In the genomic region with DNA sequence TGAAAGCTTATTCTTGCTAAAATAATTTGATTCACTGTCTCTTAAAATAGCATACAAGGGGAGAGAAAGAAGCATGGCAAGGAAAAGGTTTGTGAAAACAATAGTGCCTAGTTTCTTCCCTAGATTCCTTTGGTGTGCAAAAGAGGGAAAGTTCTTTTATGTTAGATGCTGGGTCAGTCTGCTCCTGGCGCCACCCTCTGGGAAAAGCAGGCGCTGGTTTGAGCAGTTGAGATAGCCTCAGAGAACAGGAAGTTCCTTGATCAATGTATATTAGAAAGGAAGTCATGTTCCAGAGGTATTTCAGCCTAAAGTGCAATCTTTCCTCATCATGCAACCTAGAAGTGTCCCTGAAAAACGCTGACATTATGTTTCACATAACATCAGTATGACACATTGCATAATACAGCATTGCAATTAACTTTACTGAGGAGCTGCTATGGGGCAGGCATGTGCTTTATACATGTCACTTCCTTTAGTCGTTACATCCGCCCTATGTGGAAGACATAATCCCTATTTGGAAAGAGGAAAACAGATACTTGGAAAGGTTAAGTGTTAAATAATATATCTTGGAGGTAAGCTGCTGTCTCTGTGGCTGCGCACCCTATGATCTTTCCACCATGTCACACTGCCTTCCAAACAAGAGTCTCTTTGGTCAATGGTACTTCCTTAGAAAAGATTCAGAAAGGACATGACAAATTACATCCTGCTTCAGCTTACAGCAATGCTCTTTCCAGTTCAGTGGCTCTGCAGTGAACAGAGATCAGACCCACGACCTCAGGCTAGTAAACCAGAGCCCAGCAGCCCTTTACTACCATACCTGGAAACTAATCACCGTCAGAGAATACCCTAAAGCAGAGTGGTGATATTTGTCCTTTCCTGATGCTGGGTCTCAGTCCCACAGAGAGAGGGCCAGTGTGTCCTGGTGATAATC, we compare ENCODE assay signal across 9 cellular contexts.
DNase-seq lines count a peak whose midpoint lies in the region; ATAC-seq, FAIRE-seq and TF ChIP-seq lines count a peak whose summit lies in the region.
"Had no signal": no experiment of that assay in that cellular context is flagged by ENCODE, and none has a peak within 500 bp of the region (broad histone marks: within the 10 kb centered on the region; RNA-seq: fewer than 3 reads in every experiment).

No MANE protein-coding gene starts in this region.

- H3K27me3 Mint-ChIP-seq in astrocyte (ENCODE audit: low read depth, unreplicated experiment) = no peaks in the 10 kb centered on the region

- peak; percentile 37; the same call in 1 of the 2 replicates for TF ChIP-seq CTCF in KMS-11 (conservative IDR thresholded peaks at IDR 0.05; ENCODE audit: low read depth, low read length)
- peak; percentile 63 for TF ChIP-seq CTCF in astrocyte (IDR thresholded peaks at IDR 0.05; ENCODE audit: insufficient read depth, low read depth, low read length)

- H3K36me3 Mint-ChIP-seq in astrocyte (ENCODE audit: low read depth, unreplicated experiment) = no peaks in the 10 kb centered on the region

- peaks cover 1% of the 10 kb centered on the region for H3K4me1 Mint-ChIP-seq in astrocyte (ENCODE audit: low read depth, unreplicated experiment)

- H4K20me1 ChIP-seq in KMS-11 (ENCODE audit: insufficient read depth) (no peaks in the 10 kb centered on the region), astrocyte (ENCODE audit: insufficient read depth, low read length) (no peaks in the 10 kb centered on the region)

- H3K9ac ChIP-seq in KMS-11 (no peak overlapping the region), astrocyte (ENCODE audit: low read length) (no peak overlapping the region), mesenchymal stem cell (ENCODE audit: low read length) (no peak overlapping the region)

- H3K27ac ChIP-seq in KMS-11 (no peak overlapping the region), astrocyte (ENCODE audit: low read depth, low read length) (no peak overlapping the region), mesenchymal stem cell (ENCODE audit: low read length, poor library complexity, severe bottlenecking) (no peak overlapping the region)
- H3K27ac ChIP-seq: esophagus muscularis mucosa had no signal

- no peak overlapping the region for H3K4me3 ChIP-seq in KMS-11 (IDR thresholded peaks at IDR 0.05; ENCODE audit: insufficient read depth, low read depth, low read length)
- H3K4me3 ChIP-seq in astrocyte (ENCODE audit: insufficient read depth, low read depth, low read length) = no peak overlapping the region
- H3K4me3 ChIP-seq in mesenchymal stem cell (ENCODE audit: insufficient read depth in 1 of 2, low read depth in 1 of 2, low read length in 2 of 2) = no peak overlapping the region
- H3K4me3 ChIP-seq: esophagus muscularis mucosa had no signal

- H3K18ac ChIP-seq in mesenchymal stem cell (ENCODE audit: low read depth in 1 of 2, low read length in 2 of 2) = no peak overlapping the region

- H3K4ac ChIP-seq in mesenchymal stem cell (ENCODE audit: low read depth in 1 of 2, low read length in 2 of 2) = no peak overlapping the region

- H3K27me3 ChIP-seq in KMS-11 (ENCODE audit: insufficient read depth, low read depth) = no peaks in the 10 kb centered on the region
- no peaks in the 10 kb centered on the region for H3K27me3 ChIP-seq in astrocyte (ENCODE audit: insufficient read depth, low read length)
- H3K27me3 ChIP-seq in mesenchymal stem cell (ENCODE audit: control insufficient read depth in 1 of 2, insufficient read depth in 1 of 2, low read length in 2 of 2) = no peaks in the 10 kb centered on the region
- H3K27me3 ChIP-seq: esophagus muscularis mucosa had no signal

- H3K14ac ChIP-seq in mesenchymal stem cell (ENCODE audit: low read length in 2 of 2) = no peak overlapping the region

- H2BK12ac ChIP-seq in mesenchymal stem cell (ENCODE audit: low read length in 2 of 2) = no peak overlapping the region

- H3K4me2 ChIP-seq in KMS-11 (no peak overlapping the region), astrocyte (ENCODE audit: low read length) (no peak overlapping the region), mesenchymal stem cell (ENCODE audit: low read length, poor library complexity, severe bottlenecking) (no peak overlapping the region)

- FAIRE-seq in astrocyte (lab: Jason Lieb, UNC) = no peak

- DNase-seq in GM04504 (ENCODE audit: low read depth) = peak; percentile 9
- DNase-seq in astrocyte (ENCODE audit: low read depth) = no peak
- peak; percentile 48 for DNase-seq in mesenchymal stem cell
- no peak for DNase-seq in activated effector memory CD4-positive, alpha-beta T cell treated with anti-CD3 and anti-CD28 coated beads, Interleukin-2, amount 50 U/mL, for 16 hours
- no peak for DNase-seq in NOMO-1 treated with DMSO at 0.1 percent for 48 hours (lab: John Stamatoyannopoulos, UW; ENCODE audit: unreplicated experiment)
- no peak for DNase-seq in LoVo (ENCODE audit: low spot score)

- no peak overlapping the region for H2BK15ac ChIP-seq in mesenchymal stem cell (ENCODE audit: low read depth, poor library complexity, severe bottlenecking)

- H3K27ac Mint-ChIP-seq in astrocyte (ENCODE audit: unreplicated experiment) = no peak overlapping the region

- no peak overlapping the region for H2AK5ac ChIP-seq in mesenchymal stem cell (ENCODE audit: low read length, severe bottlenecking)

- peak overlapping the region; percentile 13 for H4K8ac ChIP-seq in mesenchymal stem cell (ENCODE audit: low read length)

- no peak overlapping the region for H3K4me3 Mint-ChIP-seq in astrocyte (ENCODE audit: unreplicated experiment)

- no peaks in the 10 kb centered on the region for H3K9me3 Mint-ChIP-seq in astrocyte (ENCODE audit: unreplicated experiment)

- H2AFZ ChIP-seq in KMS-11 (ENCODE audit: low read depth) = no peak overlapping the region
- no peak overlapping the region for H2AFZ ChIP-seq in astrocyte (ENCODE audit: low read depth, low read length)
- H2AFZ ChIP-seq in mesenchymal stem cell (ENCODE audit: low read depth, low read length) = no peak overlapping the region

- H3K9me3 ChIP-seq in astrocyte (ENCODE audit: insufficient read depth, low read depth, low read length) (no peaks in the 10 kb centered on the region), mesenchymal stem cell (ENCODE audit: control insufficient read depth, low read length) (no peaks in the 10 kb centered on the region)
- H3K9me3 ChIP-seq: esophagus muscularis mucosa had no signal

- H2BK120ac ChIP-seq in mesenchymal stem cell (ENCODE audit: low read depth, low read length) = no peak overlapping the region

- no peak overlapping the region for H4K91ac ChIP-seq in mesenchymal stem cell (ENCODE audit: low read length)

- H3K79me2 ChIP-seq in KMS-11 (ENCODE audit: insufficient read depth, low read depth) (no peaks in the 10 kb centered on the region), astrocyte (ENCODE audit: insufficient read depth, low read length) (no peaks in the 10 kb centered on the region)

- H3K4me1 ChIP-seq in KMS-11 (ENCODE audit: low read depth, poor library complexity, severe bottlenecking) (no peaks in the 10 kb centered on the region), astrocyte (ENCODE audit: insufficient read depth, low read length) (no peaks in the 10 kb centered on the region), mesenchymal stem cell (ENCODE audit: control insufficient read depth, insufficient read depth, low read depth, low read length) (no peaks in the 10 kb centered on the region)
- H3K4me1 ChIP-seq: esophagus muscularis mucosa had no signal

- H2BK5ac ChIP-seq in mesenchymal stem cell (ENCODE audit: low read depth, low read length, poor library complexity, severe bottlenecking) = no peak overlapping the region

- H3K36me3 ChIP-seq in KMS-11 (ENCODE audit: insufficient read depth) (no peaks in the 10 kb centered on the region), astrocyte (ENCODE audit: insufficient read depth, low read length) (no peaks in the 10 kb centered on the region), mesenchymal stem cell (ENCODE audit: control insufficient read depth in 1 of 2, insufficient read depth in 2 of 2, low read depth in 1 of 2, low read length in 2 of 2) (no peaks in the 10 kb centered on the region)
- H3K36me3 ChIP-seq: esophagus muscularis mucosa had no signal

- H3K79me1 ChIP-seq in mesenchymal stem cell (replicated peaks; ENCODE audit: low read length, poor library complexity, severe bottlenecking) = no peaks in the 10 kb centered on the region

- H3K23ac ChIP-seq in mesenchymal stem cell (ENCODE audit: low read length in 2 of 2) = no peak overlapping the region

- WGBS in mesenchymal stem cell = 10% methylated on average over 7 of the region's 8 CpGs

- ATAC-seq in HG03342 (IDR thresholded peaks at IDR 0.05; ENCODE audit: unreplicated experiment) = no peak

Comparison
In these comparisons a context has a peak if more than half of its experiments do, and no peak if none do; other contexts are left out.
1. DNase-seq: peak in GM04504 (single experiment) and mesenchymal stem cell (single experiment); none in astrocyte (single experiment), activated effector memory CD4-positive, alpha-beta T cell treated with anti-CD3 and anti-CD28 coated beads, Interleukin-2, amount 50 U/mL, for 16 hours (single experiment), NOMO-1 treated with DMSO at 0.1 percent for 48 hours (single experiment) and LoVo (single experiment).